8 cellular contexts compared by ENCODE assay signal in the genomic region with DNA sequence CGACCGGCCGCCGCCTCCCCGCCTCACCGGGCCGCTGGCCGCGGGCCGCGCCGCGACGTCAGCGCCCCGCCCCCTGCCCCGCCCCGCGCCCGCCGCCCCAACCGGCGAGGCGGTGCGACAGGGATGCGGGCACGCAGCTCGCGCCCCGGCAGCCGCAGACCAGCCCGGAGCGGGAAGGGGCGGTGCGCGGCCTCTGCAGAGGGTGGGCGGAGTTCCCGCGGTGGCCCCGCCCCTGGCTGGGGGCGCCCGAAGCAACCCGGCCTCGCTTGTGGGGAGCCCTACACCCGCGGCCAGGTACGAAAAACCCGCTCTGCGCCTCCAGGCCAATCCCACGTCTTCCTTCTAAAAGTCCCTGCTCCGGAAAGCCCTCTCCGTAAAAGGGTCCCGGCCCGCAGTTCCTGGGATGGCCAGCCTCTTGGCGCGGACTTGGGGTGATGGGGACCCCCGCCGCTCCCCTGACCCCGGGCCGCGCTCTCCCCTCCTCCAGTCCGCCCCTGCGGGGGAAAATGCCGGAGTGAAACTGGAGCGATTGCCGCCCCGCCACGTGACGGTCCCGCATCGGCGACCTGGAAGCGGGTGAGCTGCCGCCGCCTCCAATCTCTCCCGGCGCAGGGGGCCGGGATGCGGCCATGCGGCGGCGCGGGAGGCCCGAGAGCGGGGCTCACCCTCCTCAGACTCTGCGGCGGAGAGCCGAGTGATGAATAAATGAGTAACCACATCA. TPM values are rescaled to one million over a fixed set of nuclear protein-coding genes. Genes with fewer than 3 reads are reported as not detected.
DNase-seq lines count a peak whose midpoint lies in the region; ATAC-seq, FAIRE-seq and TF ChIP-seq lines count a peak whose summit lies in the region.

A gene with protein sequence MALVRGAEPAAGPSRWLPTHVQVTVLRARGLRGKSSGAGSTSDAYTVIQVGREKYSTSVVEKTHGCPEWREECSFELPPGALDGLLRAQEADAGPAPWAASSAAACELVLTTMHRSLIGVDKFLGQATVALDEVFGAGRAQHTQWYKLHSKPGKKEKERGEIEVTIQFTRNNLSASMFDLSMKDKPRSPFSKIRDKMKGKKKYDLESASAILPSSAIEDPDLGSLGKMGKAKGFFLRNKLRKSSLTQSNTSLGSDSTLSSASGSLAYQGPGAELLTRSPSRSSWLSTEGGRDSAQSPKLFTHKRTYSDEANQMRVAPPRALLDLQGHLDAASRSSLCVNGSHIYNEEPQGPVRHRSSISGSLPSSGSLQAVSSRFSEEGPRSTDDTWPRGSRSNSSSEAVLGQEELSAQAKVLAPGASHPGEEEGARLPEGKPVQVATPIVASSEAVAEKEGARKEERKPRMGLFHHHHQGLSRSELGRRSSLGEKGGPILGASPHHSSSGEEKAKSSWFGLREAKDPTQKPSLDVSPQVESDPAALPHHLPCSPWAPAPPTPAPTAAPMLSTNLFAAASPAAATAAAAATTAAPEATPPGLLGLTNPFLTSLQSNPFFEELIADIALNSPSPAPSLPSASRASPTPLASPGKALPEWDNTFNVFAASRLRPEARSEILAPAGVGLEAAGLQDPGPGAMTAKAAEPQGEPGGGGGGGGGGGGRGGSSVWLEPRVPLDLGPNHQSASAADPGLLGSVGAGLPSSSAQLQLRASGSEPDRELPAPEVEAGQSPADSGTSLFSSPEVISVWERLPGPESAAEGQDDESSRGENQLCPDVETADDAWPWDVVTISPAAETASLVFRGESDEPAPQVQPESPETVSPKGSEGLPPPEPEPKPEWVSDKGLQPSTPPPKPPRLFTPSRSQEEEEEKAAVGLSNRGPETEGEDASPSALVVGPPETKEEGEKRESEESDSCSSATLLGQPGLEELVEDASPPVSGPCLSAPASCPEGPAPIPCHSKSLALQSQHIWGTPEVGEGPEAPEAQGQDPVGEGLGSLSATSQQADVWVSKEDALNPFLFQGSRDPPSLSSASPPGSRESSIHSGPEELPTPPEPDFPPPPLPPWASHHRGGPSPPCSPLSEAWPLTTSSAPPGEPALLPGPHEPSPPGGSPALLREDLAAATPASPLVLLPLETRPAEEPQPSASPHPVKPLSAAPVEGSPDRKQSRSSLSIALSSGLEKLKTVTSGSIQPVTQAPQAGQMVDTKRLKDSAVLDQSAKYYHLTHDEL (N-terminal part only) (minus strand): TSS at position 36 of the 721 bp plus-strand sequence. CDS start 171 bp downstream, outside the sequence.

- H3K27ac ChIP-seq in 22Rv1 = peak within 1 kb of the TSS; percentile 68

- FAIRE-seq in GM18507 (lab: Jason Lieb, UNC) = no peak

- DNase-seq in GM18507 (ENCODE audit: extremely low spot score, insufficient read length, low read depth) (peak; percentile 38), NCI-H748 (lab: John Stamatoyannopoulos, UW; ENCODE audit: unreplicated experiment) (peak; percentile 66), lung microvascular endothelial cell (ENCODE audit: low read depth in 2 of 2) (peak; percentile 81 to 83)
- DNase-seq in activated CD8-positive, alpha-beta memory T cell treated with anti-CD3 and anti-CD28 coated beads for 48 hours (ENCODE audit: low read depth in 2 of 3, low spot score in 2 of 3) = peak; percentile 30 to 50 (median 32)
- peak; percentile 72 to 86 (median 83) for DNase-seq in effector memory CD8-positive, alpha-beta T cell
- peak; percentile 35 to 73 (median 58) for DNase-seq in stimulated activated CD4-positive, alpha-beta T cell treated with anti-CD3 and anti-CD28 coated beads, TNF-alpha, amount 100 ng/mL, for 1 hour (ENCODE audit: low read depth in 3 of 3, low spot score in 1 of 3)

- no peaks in the 10 kb centered on the region for H3K27me3 Mint-ChIP-seq in effector memory CD8-positive, alpha-beta T cell

- no peak for TF ChIP-seq CTCF in 22Rv1 (IDR thresholded peaks at IDR 0.05)

- H3K27ac Mint-ChIP-seq in effector memory CD8-positive, alpha-beta T cell = peak within 1 kb of the TSS in 1 of 2 donors; percentile 93

- peaks cover 16% of the 10 kb centered on the region for H3K36me3 Mint-ChIP-seq in effector memory CD8-positive, alpha-beta T cell (ENCODE audit: insufficient read depth)

- peak within 1 kb of the TSS; percentile 79 to 85 for H3K4me3 Mint-ChIP-seq in effector memory CD8-positive, alpha-beta T cell

- no peaks in the 10 kb centered on the region for H3K9me3 Mint-ChIP-seq in effector memory CD8-positive, alpha-beta T cell

- H3K4me1 Mint-ChIP-seq in effector memory CD8-positive, alpha-beta T cell (ENCODE audit: low read depth in 2 of 2) = peaks cover 23 to 30% of the 10 kb centered on the region in 2 donors

- peak; percentile 80 for ATAC-seq in HG03095 (IDR thresholded peaks at IDR 0.05; ENCODE audit: unreplicated experiment)
- ATAC-seq in effector memory CD8-positive, alpha-beta T cell (replicated peaks) = peak; percentile 89

RNA-seq across cellular contexts. Expression of the gene that starts here (rescaled TPM):
- 38.4 and 62.5 TPM in 2 replicates for total RNA-seq in lung microvascular endothelial cell

Comparison
In these comparisons a context has a peak if more than half of its experiments do, and no peak if none do; other contexts are left out.
1. Peak in every context shown above with its lines: DNase-seq, ATAC-seq and H3K27ac ChIP-seq.
2. DNase-seq: peak in every context shown above with its lines; median percentile 83 in effector memory CD8-positive, alpha-beta T cell; 82 in lung microvascular endothelial cell; 66 in NCI-H748; 58 in stimulated activated CD4-positive, alpha-beta T cell treated with anti-CD3 and anti-CD28 coated beads, TNF-alpha, amount 100 ng/mL, for 1 hour; 38 in GM18507; 32 in activated CD8-positive, alpha-beta memory T cell treated with anti-CD3 and anti-CD28 coated beads for 48 hours.